ENCODE assay signal across 14 cellular contexts in the genomic region with DNA sequence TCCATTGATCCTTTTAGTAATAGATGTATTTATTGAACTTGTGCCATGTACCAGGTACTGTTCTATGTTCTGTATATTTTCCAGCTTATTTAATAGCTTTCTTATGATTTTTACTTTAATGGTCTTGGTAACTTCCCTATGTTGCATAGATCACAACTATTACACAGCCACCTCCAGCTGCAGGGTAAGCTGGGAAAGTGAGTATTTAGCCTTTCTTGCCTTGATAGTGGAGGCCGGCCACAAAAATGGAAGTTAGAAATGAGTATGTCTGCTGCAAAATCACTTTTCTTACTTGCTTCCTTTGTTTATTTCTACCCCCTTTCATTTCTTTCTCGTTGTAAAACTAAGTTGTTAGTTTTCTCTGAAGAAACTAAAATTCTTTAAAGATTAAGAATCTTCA. TPM values are rescaled to one million over a fixed set of nuclear protein-coding genes. Genes with fewer than 3 reads are reported as not detected.
DNase-seq lines count a peak whose midpoint lies in the region; ATAC-seq and TF ChIP-seq lines count a peak whose summit lies in the region.
"Had no signal": no experiment of that assay in that cellular context is flagged by ENCODE, and none has a peak within 500 bp of the region (broad histone marks: within the 10 kb centered on the region; RNA-seq: fewer than 3 reads in every experiment).

No MANE protein-coding gene starts in this region.

- H3K79me2 ChIP-seq in PC-3 (ENCODE audit: low read length): 0 out of 2 replicates have a peak, but pooled peaks cover 10% of the 10 kb centered on the region

- peaks cover 39% of the 10 kb centered on the region for H3K4me1 Mint-ChIP-seq in activated CD4-positive, alpha-beta T cell treated with anti-CD3 and anti-CD28 coated beads, Interleukin-2, amount 10 ng/mL, durations not matched to agents 24 days and 14 days
- H3K4me1 Mint-ChIP-seq in activated CD4-positive, alpha-beta T cell treated with anti-CD3 and anti-CD28 coated beads, Interleukin-2, amount 10 ng/mL, durations not matched to agents 7 days and 5 days: peaks cover 22% of the 10 kb centered on the region
- peaks cover 27 to 39% (median 34%) of the 10 kb centered on the region in 3 donors for H3K4me1 Mint-ChIP-seq in T-cell

- CTCF ChIA-PET in activated CD4-positive, alpha-beta T cell treated with anti-CD3 and anti-CD28 coated beads, Interleukin-2, amount 10 ng/mL, durations not matched to agents 7 days and 5 days (lab: Charles Lee): interaction anchor here (0.7 to 1.2 kb wide), 2 partner anchors 39 to 634 kb away, joined by 3 read pairs; no protein-coding TSS in a partner anchor
- CTCF ChIA-PET in PC-3 (lab: Charles Lee) (no interaction called here), T-cell (lab: Charles Lee) (no interaction called here)

- H3K4me3 Mint-ChIP-seq in activated CD4-positive, alpha-beta T cell treated with anti-CD3 and anti-CD28 coated beads, Interleukin-2, amount 10 ng/mL, durations not matched to agents 24 days and 14 days: peak overlapping the region; percentile 84
- no peak overlapping the region for H3K4me3 Mint-ChIP-seq in activated CD4-positive, alpha-beta T cell treated with anti-CD3 and anti-CD28 coated beads, Interleukin-2, amount 10 ng/mL, durations not matched to agents 7 days and 5 days
- H3K4me3 Mint-ChIP-seq in T-cell: no peak overlapping the region
- H3K4me3 Mint-ChIP-seq: H9 had no signal

- H3K36me3 ChIP-seq in PC-3 (ENCODE audit: low read depth, low read length): no peaks in the 10 kb centered on the region
- peaks cover 8% of the 10 kb centered on the region for H3K36me3 ChIP-seq in mesodermal cell (ENCODE audit: control insufficient read depth, insufficient read depth, low read length)

- WGBS in mesodermal cell (ENCODE audit: insufficient coverage in 2 of 2), 2 experiments: no CpG with 5 or more reads among the region's 2 CpGs

- POLR2A ChIA-PET in activated CD4-positive, alpha-beta T cell treated with anti-CD3 and anti-CD28 coated beads, Interleukin-2, amount 10 ng/mL, durations not matched to agents 7 days and 5 days (lab: Charles Lee): no interaction called here
- POLR2A ChIA-PET in PC-3 (lab: Charles Lee; ENCODE audit: unreplicated experiment): interaction anchor here (0.5 to 0.6 kb wide), 2 partner anchors 17 to 111 kb away, joined by 7 to 12 read pairs; no protein-coding TSS in a partner anchor
- POLR2A ChIA-PET in T-cell (lab: Charles Lee): interaction anchor here in 1 of 2 donors (0.6 kb wide), 1 partner anchor 900 kb away, joined by 4 read pairs; no protein-coding TSS in a partner anchor

- no peaks in the 10 kb centered on the region for H3K27me3 ChIP-seq in PC-3 (ENCODE audit: low read length)
- H3K27me3 ChIP-seq: neutrophil, tibial nerve had no signal

- ATAC-seq in GM21786 (IDR thresholded peaks at IDR 0.05; ENCODE audit: unreplicated experiment) (peak; percentile 30), PC-3 (no peak), T-cell (replicated peaks in 1 of 4) (no peak), GM21737 (IDR thresholded peaks at IDR 0.05; ENCODE audit: unreplicated experiment) (no peak)

- BruUV-seq in PC-3 (replicated peaks; lab: Mats Ljungman, UMichigan): no TSS peak

- peak overlapping the region; percentile 99 for H3K27ac ChIP-seq in PC-3 (ENCODE audit: low read length)
- peak overlapping the region; percentile 85 for H3K27ac ChIP-seq in mesodermal cell (ENCODE audit: low read depth, low read length, severe bottlenecking)
- H3K27ac ChIP-seq: neutrophil, tibial nerve had no signal

- H3K27ac Mint-ChIP-seq in activated CD4-positive, alpha-beta T cell treated with anti-CD3 and anti-CD28 coated beads, Interleukin-2, amount 10 ng/mL, durations not matched to agents 24 days and 14 days: peak overlapping the region; percentile 98
- no peak overlapping the region for H3K27ac Mint-ChIP-seq in activated CD4-positive, alpha-beta T cell treated with anti-CD3 and anti-CD28 coated beads, Interleukin-2, amount 10 ng/mL, durations not matched to agents 7 days and 5 days
- H3K27ac Mint-ChIP-seq in T-cell: no peak overlapping the region
- H3K27ac Mint-ChIP-seq: activated naive CD8-positive, alpha-beta T cell treated with anti-CD3 and anti-CD28 coated beads, Interleukin-2, amount 10 ng/mL, durations not matched to agents 7 days and 5 days; H9 had no signal

- H3K4me3 ChIP-seq in PC-3 (ENCODE audit: low read length) (peak overlapping the region; percentile 39; the same call in 1 of the 2 replicates), mesodermal cell (ENCODE audit: extremely low read depth, insufficient read depth, low read length, poor library complexity, severe bottlenecking) (no peak overlapping the region)
- H3K4me3 ChIP-seq: tibial nerve had no signal

- H3K9ac ChIP-seq in PC-3 (ENCODE audit: low read length): 0 out of 2 replicates have a peak overlapping the region, but pooled peaks have one; percentile 7

- H4K20me1 ChIP-seq in PC-3 (ENCODE audit: low read length): no peaks in the 10 kb centered on the region

- peaks cover 40% of the 10 kb centered on the region for H3K36me3 Mint-ChIP-seq in activated CD4-positive, alpha-beta T cell treated with anti-CD3 and anti-CD28 coated beads, Interleukin-2, amount 10 ng/mL, durations not matched to agents 24 days and 14 days (ENCODE audit: low read depth)
- peaks cover 46% of the 10 kb centered on the region for H3K36me3 Mint-ChIP-seq in activated CD4-positive, alpha-beta T cell treated with anti-CD3 and anti-CD28 coated beads, Interleukin-2, amount 10 ng/mL, durations not matched to agents 7 days and 5 days (ENCODE audit: low read depth)
- peaks cover 41% of the 10 kb centered on the region for H3K36me3 Mint-ChIP-seq in T-cell

- no peaks in the 10 kb centered on the region for H3K9me3 ChIP-seq in PC-3 (ENCODE audit: low read length)
- peaks cover 6% of the 10 kb centered on the region for H3K9me3 ChIP-seq in mesodermal cell (ENCODE audit: control insufficient read depth, low read length)
- H3K9me3 ChIP-seq: neutrophil had no signal

- peaks cover 5% of the 10 kb centered on the region for H3F3A ChIP-seq in PC-3 (ENCODE audit: low read length, unreplicated experiment)

- DNase-seq in activated CD4-positive, alpha-beta T cell treated with anti-CD3 and anti-CD28 coated beads, Interleukin-2, amount 10 ng/mL, durations not matched to agents 24 days and 14 days: no peak
- DNase-seq in activated CD4-positive, alpha-beta T cell treated with anti-CD3 and anti-CD28 coated beads, Interleukin-2, amount 10 ng/mL, durations not matched to agents 7 days and 5 days: no peak
- DNase-seq in PC-3: no peak
- no peak for DNase-seq in T-cell
- no peak for DNase-seq in NCI-H1105 (lab: John Stamatoyannopoulos, UW)
- DNase-seq: activated naive CD8-positive, alpha-beta T cell treated with anti-CD3 and anti-CD28 coated beads, Interleukin-2, amount 10 ng/mL, durations not matched to agents 7 days and 5 days; H9; NCI-H2081; small intestine had no signal

- intact Hi-C loops in activated CD4-positive, alpha-beta T cell treated with anti-CD3 and anti-CD28 coated beads, Interleukin-2, amount 10 ng/mL, durations not matched to agents 24 days and 14 days (cut with micrococcal nuclease): loop anchor here (5.0 kb wide), 2 partner anchors 231 to 331 kb away; a partner anchor contains a TSS
- intact Hi-C loops in PC-3 (cut with micrococcal nuclease): loop anchor here (5.0 kb wide), 1 partner anchor 56 kb away; a partner anchor contains a TSS

- H3K4me1 ChIP-seq in PC-3 (ENCODE audit: insufficient read depth, low read length) (peaks cover 42% of the 10 kb centered on the region), mesodermal cell (ENCODE audit: control insufficient read depth, insufficient read depth, low read length, poor library complexity, severe bottlenecking) (peaks cover 14% of the 10 kb centered on the region)

- TF ChIP-seq CTCF in PC-3 (conservative IDR thresholded peaks at IDR 0.05; ENCODE audit: low read depth, low read length): no peak

- no peak overlapping the region for H2AFZ ChIP-seq in PC-3 (ENCODE audit: low read length)

- peaks cover 15% of the 10 kb centered on the region for H3K9me3 Mint-ChIP-seq in activated CD4-positive, alpha-beta T cell treated with anti-CD3 and anti-CD28 coated beads, Interleukin-2, amount 10 ng/mL, durations not matched to agents 24 days and 14 days
- peaks cover 17% of the 10 kb centered on the region for H3K9me3 Mint-ChIP-seq in activated CD4-positive, alpha-beta T cell treated with anti-CD3 and anti-CD28 coated beads, Interleukin-2, amount 10 ng/mL, durations not matched to agents 7 days and 5 days
- H3K9me3 Mint-ChIP-seq in T-cell: peaks cover 9 to 11% (median 11%) of the 10 kb centered on the region in 3 donors

- peaks cover 2% of the 10 kb centered on the region for H3K27me3 Mint-ChIP-seq in activated CD4-positive, alpha-beta T cell treated with anti-CD3 and anti-CD28 coated beads, Interleukin-2, amount 10 ng/mL, durations not matched to agents 24 days and 14 days
- H3K27me3 Mint-ChIP-seq in activated CD4-positive, alpha-beta T cell treated with anti-CD3 and anti-CD28 coated beads, Interleukin-2, amount 10 ng/mL, durations not matched to agents 7 days and 5 days: no peaks in the 10 kb centered on the region
- H3K27me3 Mint-ChIP-seq in T-cell: no peaks in the 10 kb centered on the region
- H3K27me3 Mint-ChIP-seq: activated naive CD8-positive, alpha-beta T cell treated with anti-CD3 and anti-CD28 coated beads, Interleukin-2, amount 10 ng/mL, durations not matched to agents 7 days and 5 days had no signal

- H3K4me2 ChIP-seq in PC-3 (ENCODE audit: low read length): peak overlapping the region; percentile 82

- no peaks in the 10 kb centered on the region for H3K9me2 ChIP-seq in PC-3 (replicated peaks; ENCODE audit: low read length)

RNA-seq across cellular contexts. Expression of a gene that starts 43.1 kb away (rescaled TPM):
- total RNA-seq in activated CD4-positive, alpha-beta T cell treated with anti-CD3 and anti-CD28 coated beads, Interleukin-2, amount 10 ng/mL, durations not matched to agents 24 days and 14 days: 0.36 and 0.40 TPM in 2 replicates
- under 1 TPM in 1 of 2 experiments, not detected in 1; 0.07 TPM for total RNA-seq in activated CD4-positive, alpha-beta T cell treated with anti-CD3 and anti-CD28 coated beads, Interleukin-2, amount 10 ng/mL, durations not matched to agents 7 days and 5 days
- 0.04 TPM in 1 of 2 replicates, not detected in the other for total RNA-seq in PC-3 (2014; rRNA removed)
- 0.52 TPM for polyA plus RNA-seq in mesodermal cell (2013, experiment 1 of 2)
- not detected for polyA plus RNA-seq in mesodermal cell (2013, experiment 2 of 2)
- total RNA-seq in T-cell: under 1 TPM in 4 of 5 donors, not detected in 1; 0.28 to 0.85 (median 0.33) TPM

RNA-seq across cellular contexts. Expression of a gene that starts 56.5 kb away (rescaled TPM):
- total RNA-seq in activated CD4-positive, alpha-beta T cell treated with anti-CD3 and anti-CD28 coated beads, Interleukin-2, amount 10 ng/mL, durations not matched to agents 24 days and 14 days: 40.4 and 41.6 TPM in 2 replicates
- 10 to 100 TPM; 27.1 to 30.3 TPM for total RNA-seq in activated CD4-positive, alpha-beta T cell treated with anti-CD3 and anti-CD28 coated beads, Interleukin-2, amount 10 ng/mL, durations not matched to agents 7 days and 5 days
- total RNA-seq in PC-3 (2014; rRNA removed) (6.5 and 9.0 TPM in 2 replicates), T-cell (10 to 100 TPM; 21.8 to 26.2 (median 25.0) TPM)
- polyA plus RNA-seq in mesodermal cell (2013, experiment 1 of 2): 11.7 TPM
- 15.3 TPM for polyA plus RNA-seq in mesodermal cell (2013, experiment 2 of 2)

RNA-seq across cellular contexts. Expression of a gene that starts 56.8 kb away (rescaled TPM):
- 46.4 and 49.2 TPM in 2 replicates for total RNA-seq in activated CD4-positive, alpha-beta T cell treated with anti-CD3 and anti-CD28 coated beads, Interleukin-2, amount 10 ng/mL, durations not matched to agents 24 days and 14 days
- total RNA-seq in activated CD4-positive, alpha-beta T cell treated with anti-CD3 and anti-CD28 coated beads, Interleukin-2, amount 10 ng/mL, durations not matched to agents 7 days and 5 days: 10 to 100 TPM; 27.8 to 29.0 TPM
- total RNA-seq in PC-3 (2014; rRNA removed) (5.6 and 6.5 TPM in 2 replicates), T-cell (10 to 100 TPM; 35.7 to 39.4 (median 38.0) TPM)
- polyA plus RNA-seq in mesodermal cell (2013, experiment 1 of 2): 21.9 TPM
- 24.4 TPM for polyA plus RNA-seq in mesodermal cell (2013, experiment 2 of 2)
